11 cellular contexts compared by ENCODE assay signal in genomic region chr11:92226331-92227232, GRCh38. TPM values are rescaled to one million over a fixed set of nuclear protein-coding genes. Genes with fewer than 3 reads are reported as not detected.
DNase-seq lines count a peak whose midpoint lies in the region; ATAC-seq and TF ChIP-seq lines count a peak whose summit lies in the region.
"Had no signal": no experiment of that assay in that cellular context is flagged by ENCODE, and none has a peak within 500 bp of the region (broad histone marks: within the 10 kb centered on the region; RNA-seq: fewer than 3 reads in every experiment).

No MANE protein-coding gene starts in this region.

- TF ChIP-seq CTCF in body of pancreas (IDR thresholded peaks at IDR 0.05) (no peak), kidney epithelial cell (IDR thresholded peaks at IDR 0.05; ENCODE audit: insufficient read depth, low read length, poor library complexity, severe bottlenecking) (no peak), thoracic aorta (IDR thresholded peaks at IDR 0.05) (no peak)

- H3K9me3 ChIP-seq in body of pancreas, result no peaks in the 10 kb centered on the region
- H3K9me3 ChIP-seq in thoracic aorta, result no peaks in the 10 kb centered on the region

- H3K27me3 ChIP-seq in body of pancreas, result no peaks in the 10 kb centered on the region
- peaks cover 25% of the 10 kb centered on the region for H3K27me3 ChIP-seq in kidney epithelial cell (ENCODE audit: control insufficient read depth, insufficient read depth, low read length)
- H3K27me3 ChIP-seq in thoracic aorta (replicated peaks; ENCODE audit: insufficient read depth), result no peaks in the 10 kb centered on the region

- H3K36me3 ChIP-seq in body of pancreas (replicated peaks in 1 of 2; ENCODE audit: insufficient read depth in 1 of 2, low read depth in 2 of 2), result no peaks in the 10 kb centered on the region
- no peaks in the 10 kb centered on the region for H3K36me3 ChIP-seq in kidney epithelial cell (ENCODE audit: control insufficient read depth, insufficient read depth, low read length)
- no peaks in the 10 kb centered on the region for H3K36me3 ChIP-seq in thoracic aorta

- H3K4me3 ChIP-seq in body of pancreas (no peak overlapping the region), kidney epithelial cell (ENCODE audit: low read depth, low read length) (peak overlapping the region; percentile 44), thoracic aorta (peak overlapping the region; percentile 85)

- H3K27ac ChIP-seq in body of pancreas, result no peak overlapping the region
- H3K27ac ChIP-seq in thoracic aorta, result peak overlapping the region; percentile 77 to 82
- H3K27ac ChIP-seq: KMS-11 had no signal

- intact Hi-C loops in body of pancreas (cut with DNase I), result no loop called here

- WGBS in body of pancreas, 2 donors, result 1 to 2% methylated on average over 44 to 65 of the region's 65 CpGs

- DNase-seq in NCI-H1092 treated with DMSO at 0.1 percent for 48 hours (lab: John Stamatoyannopoulos, UW), result peak; percentile 46
- no peak for DNase-seq in NCI-H1092 (lab: John Stamatoyannopoulos, UW)
- DNase-seq in body of pancreas, result peak in 3 of 4 donors; percentile 8 to 12 (median 11)
- no peak for DNase-seq in kidney epithelial cell (ENCODE audit: low read depth)
- DNase-seq in thoracic aorta (ENCODE audit: low spot score), result no peak
- DNase-seq in activated naive CD4-positive, alpha-beta T cell treated with anti-CD3 and anti-CD28 coated beads, Interleukin-2, amount 50 U/mL, for 16 hours, result no peak
- DNase-seq in SW 1271 (lab: John Stamatoyannopoulos, UW), result no peak
- no peak for DNase-seq in NCI-H2081 treated with DMSO at 0.1 percent for 48 hours (lab: John Stamatoyannopoulos, UW)
- DNase-seq: ACHN had no signal

- peaks cover 32% of the 10 kb centered on the region for H3K4me1 ChIP-seq in body of pancreas
- H3K4me1 ChIP-seq in thoracic aorta (ENCODE audit: control insufficient read depth in 1 of 2, low read depth in 2 of 2), result peaks cover 0 to 30% of the 10 kb centered on the region in 2 donors

- no peak for TF ChIP-seq POLR2A in body of pancreas (IDR thresholded peaks at IDR 0.05)

- ATAC-seq in body of pancreas (peak; percentile 33), thoracic aorta (ENCODE audit: insufficient number of reproducible peaks, low FRiP score, low read depth) (no peak)
- ATAC-seq: activated CD4-positive, CD25-positive, alpha-beta regulatory T cell treated with anti-CD3 and anti-CD28 coated beads, Interleukin-2, amount 50 U/mL, for 24 hours had no signal

RNA-seq across cellular contexts. Expression of gene FAT3, which starts 2.0 kb away (rescaled TPM):
- total RNA-seq in body of pancreas (under 1 TPM; 0.26 to 0.66 TPM), kidney epithelial cell (1.4 and 1.7 TPM in 2 replicates), thoracic aorta (10 to 100 TPM; 16.0 to 20.8 TPM)

Comparison
In these comparisons a context has a peak if more than half of its experiments do, and no peak if none do; other contexts are left out.
1. DNase-seq: peak in NCI-H1092 treated with DMSO at 0.1 percent for 48 hours (single experiment) and body of pancreas (3 of 4); none in NCI-H1092 (single experiment), kidney epithelial cell (single experiment), thoracic aorta (single experiment), activated naive CD4-positive, alpha-beta T cell treated with anti-CD3 and anti-CD28 coated beads, Interleukin-2, amount 50 U/mL, for 16 hours (single experiment), SW 1271 (0 of 2) and NCI-H2081 treated with DMSO at 0.1 percent for 48 hours (single experiment).
2. H3K27ac ChIP-seq: peak in thoracic aorta (2 of 2); none in body of pancreas (0 of 4).
3. H3K4me3 ChIP-seq: peak in kidney epithelial cell (single experiment) and thoracic aorta (single experiment); none in body of pancreas (0 of 2).